1 cellular context compared by ENCODE assay signal in the genomic region with DNA sequence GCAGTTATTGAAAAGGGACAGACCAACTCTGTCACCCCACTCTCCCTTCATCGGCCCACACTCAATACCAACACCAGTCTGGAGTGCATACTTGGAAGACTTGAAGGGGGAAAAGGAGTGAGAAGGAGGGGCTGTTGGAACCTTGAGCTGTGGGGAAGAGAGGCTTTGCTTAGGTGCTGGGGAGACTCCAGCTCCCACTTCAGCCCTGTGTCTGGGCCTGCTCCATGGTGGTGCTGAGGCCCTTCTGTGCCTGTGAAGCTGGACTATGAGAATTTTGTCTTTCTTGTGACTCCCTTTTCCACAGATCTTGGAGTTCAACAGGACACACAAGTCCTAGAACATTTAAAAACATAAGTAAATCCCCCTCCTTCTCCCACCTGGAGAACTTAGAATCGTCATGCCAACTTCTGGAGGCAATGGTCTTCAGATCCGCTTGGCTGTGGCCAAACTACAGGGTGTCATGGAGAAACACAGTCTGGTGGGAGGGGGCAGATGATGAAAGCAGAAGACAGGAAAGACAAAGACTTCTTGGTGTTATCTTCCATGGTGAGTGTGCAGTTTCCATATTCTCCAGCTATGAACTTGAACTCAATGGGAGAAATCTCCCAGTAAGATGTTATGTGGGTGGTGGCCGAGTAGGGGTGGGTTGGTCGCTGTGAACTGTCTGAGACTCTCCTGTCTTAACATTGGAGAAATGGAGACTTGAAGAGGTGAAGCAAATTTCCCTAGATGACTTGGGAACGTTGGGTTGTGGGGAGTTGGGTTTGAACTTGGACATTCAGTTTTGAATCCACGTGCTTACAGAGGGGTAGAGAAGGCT.
TF ChIP-seq lines count a peak whose summit lies in the region.

No MANE protein-coding gene starts in this region.

TF ChIP-seq in K562, 482 proteins besides CTCF, POLR2A, EP300 and RAD21 (continued from another document):
- TF ChIP-seq E2F6 (IDR thresholded peaks at IDR 0.05; ENCODE audit: borderline replicate concordance in 1 of 2, extremely low read depth in 1 of 2, insufficient read depth in 1 of 2, insufficient read length in 1 of 2, low read depth in 1 of 2, low read length in 1 of 2, poor library complexity in 1 of 2, severe bottlenecking in 1 of 2) (no peak), PHTF2 (CRISPR knock-in tag; IDR thresholded peaks at IDR 0.05) (no peak), CXXC5 (CRISPR knock-in tag; IDR thresholded peaks at IDR 0.05) (peak; percentile 66), ZFPM2 (CRISPR knock-in tag; IDR thresholded peaks at IDR 0.05) (no peak), SMC3 (conservative IDR thresholded peaks at IDR 0.05; ENCODE audit: insufficient read depth, low read depth, low read length) (no peak), CREBBP (IDR thresholded peaks at IDR 0.05; ENCODE audit: low read depth, low read length) (no peak), ZFP30 (CRISPR knock-in tag; IDR thresholded peaks at IDR 0.05; ENCODE audit: borderline replicate concordance) (no peak), ZNF586 (CRISPR knock-in tag; conservative IDR thresholded peaks at IDR 0.05) (no peak), NR3C1 (CRISPR knock-in tag; IDR thresholded peaks at IDR 0.05) (no peak)
- TF ChIP-seq, protein P1, sequence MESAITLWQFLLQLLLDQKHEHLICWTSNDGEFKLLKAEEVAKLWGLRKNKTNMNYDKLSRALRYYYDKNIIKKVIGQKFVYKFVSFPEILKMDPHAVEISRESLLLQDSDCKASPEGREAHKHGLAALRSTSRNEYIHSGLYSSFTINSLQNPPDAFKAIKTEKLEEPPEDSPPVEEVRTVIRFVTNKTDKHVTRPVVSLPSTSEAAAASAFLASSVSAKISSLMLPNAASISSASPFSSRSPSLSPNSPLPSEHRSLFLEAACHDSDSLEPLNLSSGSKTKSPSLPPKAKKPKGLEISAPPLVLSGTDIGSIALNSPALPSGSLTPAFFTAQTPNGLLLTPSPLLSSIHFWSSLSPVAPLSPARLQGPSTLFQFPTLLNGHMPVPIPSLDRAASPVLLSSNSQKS (CRISPR knock-in tag; IDR thresholded peaks at IDR 0.05): no peak; the same call in 1 of the 2 replicates
TF ChIP-seq in K562: peak in this region for 113.
